1 cellular context compared by ENCODE assay signal in the genomic region with DNA sequence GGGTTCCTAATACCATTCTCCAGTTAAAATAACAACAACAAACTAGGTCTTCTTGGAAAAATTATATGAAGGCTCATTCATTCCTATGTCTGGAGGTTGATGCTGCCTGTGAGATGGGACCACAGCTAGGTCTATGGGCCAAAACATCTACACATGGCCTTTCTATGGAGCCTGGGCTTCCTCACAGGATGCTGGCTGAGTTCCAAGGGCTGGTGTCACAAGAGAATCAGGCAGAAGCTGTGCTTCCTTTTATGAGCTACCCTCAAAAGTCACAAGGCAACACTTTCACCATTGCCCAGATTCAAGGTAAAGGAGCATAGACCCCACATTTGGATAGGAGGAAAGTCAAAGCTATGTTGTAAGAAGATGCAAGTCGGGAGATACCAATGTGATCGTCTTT.
TF ChIP-seq lines count a peak whose summit lies in the region.

No MANE protein-coding gene starts in this region.

TF ChIP-seq in K562, 482 proteins besides CTCF, POLR2A, EP300 and RAD21:
- TF ChIP-seq RNF2 (IDR thresholded peaks at IDR 0.05) (no peak), NFIC (IDR thresholded peaks at IDR 0.05) (0 out of 2 replicates have a peak, but pooled peaks have one; percentile 15), ZNF134 (CRISPR knock-in tag; conservative IDR thresholded peaks at IDR 0.05) (no peak), RFX7 (CRISPR knock-in tag; IDR thresholded peaks at IDR 0.05) (no peak), ZNF75A (CRISPR knock-in tag; IDR thresholded peaks at IDR 0.05) (no peak)
